Comparison of ENCODE assay signal across 16 cellular contexts in genomic region chr14:73311710-73312035, GRCh38.
A peak's percentile ranks its signal among the peaks of the same experiment; 100 is the strongest.
DNase-seq lines count a peak whose midpoint lies in the region; ATAC-seq, FAIRE-seq and TF ChIP-seq lines count a peak whose summit lies in the region.
"Had no signal": no experiment of that assay in that cellular context is flagged by ENCODE, and none has a peak within 500 bp of the region (broad histone marks: within the 10 kb centered on the region; RNA-seq: fewer than 3 reads in every experiment).

No MANE protein-coding gene starts in this region.

- H3K4me2 ChIP-seq in BLaER1 (peak overlapping the region; percentile 81), smooth muscle cell (no peak overlapping the region)
- H3K4me2 ChIP-seq: SK-N-SH had no signal

- H3K27me3 Mint-ChIP-seq in T-helper 17 cell (no peaks in the 10 kb centered on the region), memory B cell (no peaks in the 10 kb centered on the region)
- H3K27me3 Mint-ChIP-seq: activated naive CD4-positive, alpha-beta T cell treated with anti-CD3 and anti-CD28 coated beads, Interleukin-2, amount 10 ng/mL, durations not matched to agents 7 days and 5 days had no signal

- TF ChIP-seq CTCF in smooth muscle cell (IDR thresholded peaks at IDR 0.05; ENCODE audit: borderline replicate concordance, insufficient read depth, poor library complexity, severe bottlenecking) = no peak

- H3K36me3 ChIP-seq in BLaER1 (0 out of 2 replicates have a peak, but pooled peaks cover 10% of the 10 kb centered on the region), smooth muscle cell (ENCODE audit: low read depth) (no peaks in the 10 kb centered on the region)

- peaks cover 9% of the 10 kb centered on the region for H3K79me2 ChIP-seq in smooth muscle cell (ENCODE audit: low read depth)

- H3K9ac ChIP-seq in BLaER1 (no peak overlapping the region), smooth muscle cell (ENCODE audit: low read depth) (no peak overlapping the region)
- H3K9ac ChIP-seq: SK-N-SH had no signal

- peak overlapping the region; percentile 27 for H3K27ac Mint-ChIP-seq in T-helper 17 cell
- H3K27ac Mint-ChIP-seq in memory B cell = peak overlapping the region; percentile 32
- H3K27ac Mint-ChIP-seq: activated naive CD4-positive, alpha-beta T cell treated with anti-CD3 and anti-CD28 coated beads, Interleukin-2, amount 10 ng/mL, durations not matched to agents 7 days and 5 days had no signal

- peaks cover 13% of the 10 kb centered on the region for H3K4me1 Mint-ChIP-seq in T-helper 17 cell
- peaks cover 14% of the 10 kb centered on the region for H3K4me1 Mint-ChIP-seq in memory B cell

- ATAC-seq in T-helper 17 cell (peak; percentile 27), memory B cell (ENCODE audit: low read depth) (no peak)

- H3K27ac ChIP-seq in BLaER1 = 0 out of 2 replicates have a peak overlapping the region, but pooled peaks have one; percentile 46
- no peak overlapping the region for H3K27ac ChIP-seq in smooth muscle cell (ENCODE audit: low read depth)

- H2AFZ ChIP-seq in smooth muscle cell (ENCODE audit: low read depth) = no peak overlapping the region

- DNase-seq in HTR-8/SVneo (ENCODE audit: insufficient read length, low spot score) (peak; percentile 72), T-helper 17 cell (no peak), memory B cell (ENCODE audit: low spot score in 2 of 2) (no peak), midbrain (lab: John Stamatoyannopoulos, UW) (no peak), smooth muscle cell (lab: John Stamatoyannopoulos, UW; ENCODE audit: unreplicated experiment) (no peak), A172 (ENCODE audit: low spot score) (no peak), GM12892 (ENCODE audit: insufficient read length) (no peak)
- DNase-seq: activated CD4-positive, CD25-positive, alpha-beta regulatory T cell treated with anti-CD3 and anti-CD28 coated beads, Interleukin-2, amount 50 U/mL, for 72 hours; activated naive CD4-positive, alpha-beta T cell treated with anti-CD3 and anti-CD28 coated beads, Interleukin-2, amount 10 ng/mL, durations not matched to agents 7 days and 5 days; effector CD8-positive, alpha-beta T cell; lower lobe of right lung; NCI-H1930; SK-N-SH; stimulated activated naive CD4-positive, alpha-beta T cell treated with Interleukin-2 at 50 U/mL for 16 hours had no signal

- H3K4me1 ChIP-seq in BLaER1 = peaks cover 24% of the 10 kb centered on the region
- no peaks in the 10 kb centered on the region for H3K4me1 ChIP-seq in smooth muscle cell (ENCODE audit: low read depth)

- no peaks in the 10 kb centered on the region for H3K9me3 Mint-ChIP-seq in memory B cell
- H3K9me3 Mint-ChIP-seq: activated naive CD4-positive, alpha-beta T cell treated with anti-CD3 and anti-CD28 coated beads, Interleukin-2, amount 10 ng/mL, durations not matched to agents 7 days and 5 days had no signal

- H4K20me1 ChIP-seq in BLaER1 = no peaks in the 10 kb centered on the region
- H4K20me1 ChIP-seq in smooth muscle cell (ENCODE audit: low read depth) = peaks cover 85% of the 10 kb centered on the region

- peaks cover 8% of the 10 kb centered on the region for H3K36me3 Mint-ChIP-seq in T-helper 17 cell (ENCODE audit: low read depth)
- peaks cover 15% of the 10 kb centered on the region for H3K36me3 Mint-ChIP-seq in memory B cell
- H3K36me3 Mint-ChIP-seq: activated naive CD4-positive, alpha-beta T cell treated with anti-CD3 and anti-CD28 coated beads, Interleukin-2, amount 10 ng/mL, durations not matched to agents 7 days and 5 days had no signal

- TF ChIP-seq POLR2A in GM12892 (IDR thresholded peaks at IDR 0.05; ENCODE audit: low read depth, low read length) = no peak

- no peaks in the 10 kb centered on the region for H3K27me3 ChIP-seq in BLaER1
- H3K27me3 ChIP-seq in smooth muscle cell (ENCODE audit: low read depth) = no peaks in the 10 kb centered on the region

- H3K4me3 Mint-ChIP-seq in T-helper 17 cell = no peak overlapping the region
- no peak overlapping the region for H3K4me3 Mint-ChIP-seq in memory B cell
- H3K4me3 Mint-ChIP-seq: activated naive CD4-positive, alpha-beta T cell treated with anti-CD3 and anti-CD28 coated beads, Interleukin-2, amount 10 ng/mL, durations not matched to agents 7 days and 5 days had no signal

- H3K4me3 ChIP-seq in BLaER1 = no peak overlapping the region
- H3K4me3 ChIP-seq in smooth muscle cell = no peak overlapping the region
- H3K4me3 ChIP-seq: lower lobe of right lung had no signal

- WGBS in smooth muscle cell (ENCODE audit: low lambda C conversion rate) = 82% methylated on average over 2 of the region's 2 CpGs

- no peaks in the 10 kb centered on the region for H3K9me3 ChIP-seq in BLaER1
- H3K9me3 ChIP-seq in T-helper 17 cell (ENCODE audit: control insufficient read depth, low read length, poor library complexity, severe bottlenecking) = no peaks in the 10 kb centered on the region
- no peaks in the 10 kb centered on the region for H3K9me3 ChIP-seq in smooth muscle cell (replicated peaks; ENCODE audit: low read depth)
- H3K9me3 ChIP-seq: lower lobe of right lung, SK-N-SH had no signal

- H3F3A ChIP-seq in smooth muscle cell (ENCODE audit: low read depth) = no peaks in the 10 kb centered on the region

- FAIRE-seq in HTR-8/SVneo (lab: Jason Lieb, UNC) (no peak), GM12892 (lab: Jason Lieb, UNC) (no peak)
- FAIRE-seq: bronchial epithelial cell had no signal
